In genomic region chr12:16939871-16940306, GRCh38 we compare ENCODE assay signal across 9 cellular contexts.
DNase-seq lines count a peak whose midpoint lies in the region; ATAC-seq, FAIRE-seq and TF ChIP-seq lines count a peak whose summit lies in the region.
"Had no signal": no experiment of that assay in that cellular context is flagged by ENCODE, and none has a peak within 500 bp of the region (broad histone marks: within the 10 kb centered on the region; RNA-seq: fewer than 3 reads in every experiment).

No MANE protein-coding gene starts in this region.

- peak; percentile 62 to 69 for ATAC-seq in activated T-cell treated with anti-CD3 and anti-CD28 coated beads, Interleukin-2, amount 50 U/mL, for 72 hours (replicated peaks in 1 of 2)
- no peak for ATAC-seq in heart right ventricle

- H3K27ac ChIP-seq in OCI-LY1 (ENCODE audit: low read depth, low read length, poor library complexity, severe bottlenecking) (no peak overlapping the region), endodermal cell (ENCODE audit: low read depth, low read length) (no peak overlapping the region), heart right ventricle (no peak overlapping the region)

- no peaks in the 10 kb centered on the region for H4K20me1 ChIP-seq in OCI-LY1 (ENCODE audit: insufficient read depth, low read length)

- 41 to 56% methylated on average over 4 to 6 of the region's 6 CpGs for WGBS in endodermal cell (ENCODE audit: insufficient coverage in 1 of 2, insufficient read length in 1 of 2), 2 experiments
- 33 to 34% methylated on average over 6 of the region's 6 CpGs for WGBS in heart right ventricle, 2 donors

- H3K9me3 Mint-ChIP-seq in activated T-cell treated with anti-CD3 and anti-CD28 coated beads, Interleukin-2, amount 50 U/mL, for 72 hours, result peaks cover 4 to 16% of the 10 kb centered on the region in 2 donors
- H3K9me3 Mint-ChIP-seq in activated T-cell treated with anti-CD3 and anti-CD28 coated beads, Interleukin-2, amount 50 U/mL, for 24 hours, result peaks cover 34% of the 10 kb centered on the region
- H3K9me3 Mint-ChIP-seq in endodermal cell (peaks cover 6% of the 10 kb centered on the region), progenitor cell of endocrine pancreas (ENCODE audit: low read depth) (peaks cover 14% of the 10 kb centered on the region)

- H3F3A ChIP-seq in OCI-LY1 (ENCODE audit: insufficient read depth, low read length), result no peaks in the 10 kb centered on the region

- TF ChIP-seq POLR2A in H54 (IDR thresholded peaks at IDR 0.05; ENCODE audit: low read depth, low read length), result no peak

- H3K4me3 ChIP-seq in OCI-LY1 (ENCODE audit: low read depth, low read length, poor library complexity, severe bottlenecking), result no peak overlapping the region
- no peak overlapping the region for H3K4me3 ChIP-seq in endodermal cell (ENCODE audit: low read length)
- no peak overlapping the region for H3K4me3 ChIP-seq in heart right ventricle

- no peaks in the 10 kb centered on the region for H3K9me2 ChIP-seq in OCI-LY1 (ENCODE audit: low read depth, low read length)

- H3K27me3 ChIP-seq in OCI-LY1 (ENCODE audit: insufficient read depth, low read length) (no peaks in the 10 kb centered on the region), endodermal cell (ENCODE audit: control insufficient read depth, insufficient read depth, low read length, poor library complexity, severe bottlenecking) (no peaks in the 10 kb centered on the region), heart right ventricle (no peaks in the 10 kb centered on the region)

- no peaks in the 10 kb centered on the region for H3K27me3 Mint-ChIP-seq in activated T-cell treated with anti-CD3 and anti-CD28 coated beads, Interleukin-2, amount 50 U/mL, for 72 hours (ENCODE audit: low read depth)
- H3K27me3 Mint-ChIP-seq in activated T-cell treated with anti-CD3 and anti-CD28 coated beads, Interleukin-2, amount 50 U/mL, for 24 hours, result no peaks in the 10 kb centered on the region
- H3K27me3 Mint-ChIP-seq in endodermal cell (ENCODE audit: insufficient read depth), result no peaks in the 10 kb centered on the region
- no peaks in the 10 kb centered on the region for H3K27me3 Mint-ChIP-seq in progenitor cell of endocrine pancreas

- intact Hi-C loops in heart right ventricle (cut with DNase I), result no loop called here

- H3K36me3 Mint-ChIP-seq in activated T-cell treated with anti-CD3 and anti-CD28 coated beads, Interleukin-2, amount 50 U/mL, for 72 hours (ENCODE audit: insufficient read depth in 2 of 2), result peaks cover 0 to 4% of the 10 kb centered on the region in 2 donors
- no peaks in the 10 kb centered on the region for H3K36me3 Mint-ChIP-seq in activated T-cell treated with anti-CD3 and anti-CD28 coated beads, Interleukin-2, amount 50 U/mL, for 24 hours (ENCODE audit: low read depth)
- H3K36me3 Mint-ChIP-seq in endodermal cell (ENCODE audit: low read depth) (no peaks in the 10 kb centered on the region), progenitor cell of endocrine pancreas (ENCODE audit: insufficient read depth) (no peaks in the 10 kb centered on the region)

- no peak overlapping the region for H3K4me2 ChIP-seq in OCI-LY1 (ENCODE audit: low read length)

- no peak overlapping the region for H3K4me3 Mint-ChIP-seq in activated T-cell treated with anti-CD3 and anti-CD28 coated beads, Interleukin-2, amount 50 U/mL, for 72 hours
- H3K4me3 Mint-ChIP-seq in activated T-cell treated with anti-CD3 and anti-CD28 coated beads, Interleukin-2, amount 50 U/mL, for 24 hours, result no peak overlapping the region
- H3K4me3 Mint-ChIP-seq in endodermal cell (no peak overlapping the region), progenitor cell of endocrine pancreas (ENCODE audit: low read depth) (no peak overlapping the region)

- H3K79me2 ChIP-seq in OCI-LY1 (ENCODE audit: insufficient read depth, low read length), result no peaks in the 10 kb centered on the region

- DNase-seq in activated T-cell treated with anti-CD3 and anti-CD28 coated beads, Interleukin-2, amount 50 U/mL, for 72 hours, result peak in 1 of 2 donors; percentile 14
- DNase-seq in activated T-cell treated with anti-CD3 and anti-CD28 coated beads, Interleukin-2, amount 50 U/mL, for 24 hours, result no peak
- DNase-seq in H54 (ENCODE audit: insufficient read length, low spot score) (peak; percentile 19), HuH-7.5 (ENCODE audit: low spot score) (peak; percentile 19), endodermal cell (peak; percentile 92), progenitor cell of endocrine pancreas (ENCODE audit: low spot score, unreplicated experiment) (no peak), heart right ventricle (no peak)

- H3K4me1 Mint-ChIP-seq in activated T-cell treated with anti-CD3 and anti-CD28 coated beads, Interleukin-2, amount 50 U/mL, for 72 hours (ENCODE audit: low read depth), result no peaks in the 10 kb centered on the region
- no peaks in the 10 kb centered on the region for H3K4me1 Mint-ChIP-seq in activated T-cell treated with anti-CD3 and anti-CD28 coated beads, Interleukin-2, amount 50 U/mL, for 24 hours (ENCODE audit: low read depth)
- peaks cover 6% of the 10 kb centered on the region for H3K4me1 Mint-ChIP-seq in endodermal cell
- no peaks in the 10 kb centered on the region for H3K4me1 Mint-ChIP-seq in progenitor cell of endocrine pancreas (ENCODE audit: low read depth)

- no peaks in the 10 kb centered on the region for H3K36me3 ChIP-seq in OCI-LY1 (ENCODE audit: insufficient read depth, low read length)
- no peaks in the 10 kb centered on the region for H3K36me3 ChIP-seq in endodermal cell (ENCODE audit: control insufficient read depth, insufficient read depth, low read length)
- H3K36me3 ChIP-seq in heart right ventricle, result no peaks in the 10 kb centered on the region

- H3K27ac Mint-ChIP-seq in activated T-cell treated with anti-CD3 and anti-CD28 coated beads, Interleukin-2, amount 50 U/mL, for 72 hours, result no peak overlapping the region
- H3K27ac Mint-ChIP-seq in activated T-cell treated with anti-CD3 and anti-CD28 coated beads, Interleukin-2, amount 50 U/mL, for 24 hours, result no peak overlapping the region
- peak overlapping the region; percentile 37 for H3K27ac Mint-ChIP-seq in endodermal cell
- H3K27ac Mint-ChIP-seq in progenitor cell of endocrine pancreas, result no peak overlapping the region

- no peaks in the 10 kb centered on the region for H3K9me3 ChIP-seq in OCI-LY1 (ENCODE audit: low read length)
- H3K9me3 ChIP-seq in endodermal cell (ENCODE audit: control insufficient read depth, low read length), result peaks cover 14% of the 10 kb centered on the region
- H3K9me3 ChIP-seq in heart right ventricle, result peaks cover 0 to 51% (median 10%) of the 10 kb centered on the region in 11 donors

- H3K4me1 ChIP-seq in OCI-LY1 (ENCODE audit: insufficient read depth, low read length, severe bottlenecking), result no peaks in the 10 kb centered on the region
- H3K4me1 ChIP-seq in endodermal cell (ENCODE audit: control insufficient read depth, insufficient read depth, low read length), result no peaks in the 10 kb centered on the region
- no peaks in the 10 kb centered on the region for H3K4me1 ChIP-seq in heart right ventricle

- peak; percentile 98 for TF ChIP-seq CTCF in OCI-LY1 (IDR thresholded peaks at IDR 0.05; ENCODE audit: low read length)
- TF ChIP-seq CTCF in endodermal cell (conservative IDR thresholded peaks at IDR 0.05), result peak; percentile 100
- TF ChIP-seq CTCF in progenitor cell of endocrine pancreas (IDR thresholded peaks at IDR 0.05; ENCODE audit: unreplicated experiment), result peak; percentile 84
- TF ChIP-seq CTCF in heart right ventricle (IDR thresholded peaks at IDR 0.05), result peak in 2 of 9 donors; percentile 13 to 31

- H2AFZ ChIP-seq in OCI-LY1 (ENCODE audit: low read length), result no peak overlapping the region

- peak; percentile 95 for FAIRE-seq in H54 (lab: Jason Lieb, UNC)
- FAIRE-seq: G401.6 had no signal

- no peak overlapping the region for H3K9ac ChIP-seq in OCI-LY1 (ENCODE audit: low read length)
- no peak overlapping the region for H3K9ac ChIP-seq in endodermal cell (ENCODE audit: extremely low read depth, low read length, poor library complexity, severe bottlenecking)

Comparison
In these comparisons a context has a peak if more than half of its experiments do, and no peak if none do; other contexts are left out.
1. ATAC-seq: peak in activated T-cell treated with anti-CD3 and anti-CD28 coated beads, Interleukin-2, amount 50 U/mL, for 72 hours (2 of 2); none in heart right ventricle (0 of 8).
2. DNase-seq: peak in H54 (single experiment), HuH-7.5 (single experiment) and endodermal cell (single experiment); none in activated T-cell treated with anti-CD3 and anti-CD28 coated beads, Interleukin-2, amount 50 U/mL, for 24 hours (single experiment), progenitor cell of endocrine pancreas (single experiment) and heart right ventricle (0 of 2).